In genomic region chr11:129259950-129260349, GRCh38 we compare ENCODE assay signal across 15 cellular contexts.
DNase-seq lines count a peak whose midpoint lies in the region.
"Had no signal": no experiment of that assay in that cellular context is flagged by ENCODE, and none has a peak within 500 bp of the region (broad histone marks: within the 10 kb centered on the region; RNA-seq: fewer than 3 reads in every experiment).

No MANE protein-coding gene starts in this region.

- H3K27ac ChIP-seq in caudate nucleus (ENCODE audit: low read depth, low read length): no peak overlapping the region
- H3K27ac ChIP-seq: RWPE1 had no signal

- DNase-seq in H4 (ENCODE audit: low spot score) (peak; percentile 8), caudate nucleus (lab: John Stamatoyannopoulos, UW) (peak in 33 of 61 donors; percentile 6 to 83 (median 40)), left kidney (ENCODE audit: low read depth, low spot score) (peak; percentile 10), pons (ENCODE audit: low spot score) (peak; percentile 99), cerebellum (ENCODE audit: low spot score) (no peak), NCI-H2029 (lab: John Stamatoyannopoulos, UW) (no peak), A172 (ENCODE audit: low spot score) (no peak)
- no peak for DNase-seq in activated effector memory CD4-positive, alpha-beta T cell treated with Interleukin-2 at 50 U/mL for 16 hours
- DNase-seq: activated B cell treated with CpG ODN at 0.5 μM for 24 hours; activated CD8-positive, alpha-beta memory T cell treated with anti-CD3 and anti-CD28 coated beads for 24 hours; CD8-positive, alpha-beta T cell; NCI-H1092 treated with DMSO at 0.1 percent for 48 hours; stimulated activated naive CD4-positive, alpha-beta T cell; T-cell had no signal

Comparison
In these comparisons a context has a peak if more than half of its experiments do, and no peak if none do; other contexts are left out.
1. DNase-seq: peak in H4 (single experiment), caudate nucleus (33 of 61), left kidney (single experiment) and pons (single experiment); none in cerebellum (single experiment), NCI-H2029 (single experiment), activated effector memory CD4-positive, alpha-beta T cell treated with Interleukin-2 at 50 U/mL for 16 hours (single experiment) and A172 (single experiment).